20 cellular contexts compared by ENCODE assay signal in the genomic region with DNA sequence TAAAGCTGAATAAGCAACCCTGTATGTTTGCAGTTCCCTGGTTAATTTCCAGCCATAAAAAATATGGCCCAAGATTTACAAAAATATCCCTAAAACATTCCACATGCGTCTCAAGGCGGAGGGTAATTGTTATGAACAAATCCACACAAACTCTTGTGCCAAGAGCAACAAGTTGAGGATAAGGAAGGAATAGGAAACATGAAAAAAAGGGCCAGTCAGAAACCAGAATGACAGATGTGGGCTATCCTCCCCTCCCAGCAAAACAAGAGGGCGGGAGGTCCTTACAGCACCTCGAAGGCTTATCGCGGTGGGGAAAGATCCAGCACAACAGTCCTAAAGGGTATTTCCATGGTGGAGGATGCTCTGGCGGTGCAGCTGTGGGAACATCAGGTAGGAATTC.
"Had no signal": no experiment of that assay in that cellular context is flagged by ENCODE, and none has a peak within 500 bp of the region (broad histone marks: within the 10 kb centered on the region; RNA-seq: fewer than 3 reads in every experiment).

No MANE protein-coding gene starts in this region.

- H3K27ac ChIP-seq: coronary artery, lower lobe of right lung had no signal

- H3K36me3 ChIP-seq: lower lobe of right lung, tibial nerve had no signal

- H3K4me3 ChIP-seq: coronary artery, lower lobe of right lung, tibial nerve had no signal

- H3K4me3 Mint-ChIP-seq: activated CD4-positive, alpha-beta memory T cell treated with anti-CD3 and anti-CD28 coated beads for 36 hours; activated naive CD4-positive, alpha-beta T cell treated with anti-CD3 and anti-CD28 coated beads for 36 hours; activated T-cell treated with anti-CD3 and anti-CD28 coated beads, Interleukin-2, amount 50 U/mL, for 24 hours; nephron progenitor cell; WTC11 had no signal

- ATAC-seq: lower lobe of right lung; stimulated activated naive CD8-positive, alpha-beta T cell treated with anti-CD3 and anti-CD28 coated beads, Interleukin-15, Interleukin-2, amounts not matched to agents 100 U/mL and 50 U/mL, for 24 hours; WTC11 had no signal

- H3K27me3 Mint-ChIP-seq: activated CD4-positive, alpha-beta memory T cell treated with anti-CD3 and anti-CD28 coated beads for 36 hours had no signal

- FAIRE-seq: endometrium, TTC549, urothelium cell line had no signal

- H3K27ac Mint-ChIP-seq: activated CD4-positive, alpha-beta memory T cell treated with anti-CD3 and anti-CD28 coated beads for 36 hours; activated naive CD4-positive, alpha-beta T cell treated with anti-CD3 and anti-CD28 coated beads for 36 hours; activated T-cell treated with anti-CD3 and anti-CD28 coated beads, Interleukin-2, amount 50 U/mL, for 24 hours; activated T-helper 2 cell treated with anti-CD3 and anti-CD28 coated beads, Interferon-gamma antibody, Interleukin-2, Interleukin-4, amounts not matched to agents 10 μg/mL and 5 μg/mL and 100 μg/mL, durations not matched to agents 14 hours and 24 hours and 36 hours; WTC11 had no signal

- H3K36me3 Mint-ChIP-seq: activated CD4-positive, alpha-beta memory T cell treated with anti-CD3 and anti-CD28 coated beads for 36 hours; WTC11 had no signal

- DNase-seq: activated CD4-positive, alpha-beta memory T cell treated with anti-CD3 and anti-CD28 coated beads for 36 hours; activated CD4-positive, alpha-beta T cell treated with anti-CD3 and anti-CD28 coated beads for 4 hours; activated naive CD4-positive, alpha-beta T cell treated with anti-CD3 and anti-CD28 coated beads for 36 hours; activated T-cell treated with anti-CD3 and anti-CD28 coated beads, Interleukin-2, amount 50 U/mL, for 24 hours; lower lobe of right lung; midbrain; nephron progenitor cell; occipital lobe; posterior cingulate gyrus; retina; stimulated activated naive CD8-positive, alpha-beta T cell treated with anti-CD3 and anti-CD28 coated beads, Interleukin-15, Interleukin-2, amounts not matched to agents 100 U/mL and 50 U/mL, for 24 hours; substantia nigra; SW 1271 had no signal

- H3K9me3 Mint-ChIP-seq: activated CD4-positive, alpha-beta memory T cell treated with anti-CD3 and anti-CD28 coated beads for 36 hours; activated naive CD4-positive, alpha-beta T cell treated with anti-CD3 and anti-CD28 coated beads for 36 hours; activated T-cell treated with anti-CD3 and anti-CD28 coated beads, Interleukin-2, amount 50 U/mL, for 24 hours; activated T-helper 2 cell treated with anti-CD3 and anti-CD28 coated beads, Interferon-gamma antibody, Interleukin-2, Interleukin-4, amounts not matched to agents 10 μg/mL and 5 μg/mL and 100 μg/mL, durations not matched to agents 14 hours and 24 hours and 36 hours; nephron progenitor cell; WTC11 had no signal

- H3K27me3 ChIP-seq: tibial nerve had no signal

- H3K9me3 ChIP-seq: lower lobe of right lung, tibial nerve had no signal
